1 cellular context compared by ENCODE assay signal in the genomic region with DNA sequence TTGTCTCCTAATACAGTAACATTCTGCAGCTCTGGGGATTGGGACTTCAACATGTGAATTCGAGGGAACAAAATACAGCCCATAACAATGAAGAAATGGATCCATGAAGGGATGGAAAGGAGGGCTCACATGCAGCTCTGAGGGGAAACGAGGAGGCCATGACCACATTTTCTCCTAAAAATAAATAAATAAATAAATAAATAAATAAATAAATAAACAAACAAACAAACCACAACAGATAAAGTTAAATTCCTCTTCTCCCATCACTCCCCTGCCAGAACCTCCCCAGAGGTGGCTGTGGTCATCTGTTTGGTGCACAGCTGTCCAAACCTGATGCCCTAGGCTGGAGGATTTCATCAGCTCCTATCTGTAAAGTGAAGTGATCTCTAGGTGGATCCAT.
TF ChIP-seq lines count a peak whose summit lies in the region.

No MANE protein-coding gene starts in this region.

TF ChIP-seq in HEK293, 187 proteins besides CTCF, POLR2A, EP300 and RAD21 (continued from another document):
- TF ChIP-seq ZNF266 (tag by site-specific recombination; IDR thresholded peaks at IDR 0.05; ENCODE audit: low read depth) (0 out of 2 replicates have a peak, but pooled peaks have one; percentile 27), ZBTB8A (tag by site-specific recombination; IDR thresholded peaks at IDR 0.05) (peak; percentile 45), ZNF416 (tag by site-specific recombination; IDR thresholded peaks at IDR 0.05) (no peak), ZNF664 (tag by site-specific recombination; IDR thresholded peaks at IDR 0.05) (peak; percentile 53; the same call in 1 of the 2 replicates), ZNF138 (tag by site-specific recombination; IDR thresholded peaks at IDR 0.05; ENCODE audit: borderline replicate concordance) (no peak; the same call in 1 of the 2 replicates), ZXDB (tag by site-specific recombination; IDR thresholded peaks at IDR 0.05) (0 out of 2 replicates have a peak, but pooled peaks have one; percentile 40), ZNF549 (tag by site-specific recombination; IDR thresholded peaks at IDR 0.05) (no peak), ZNF394 (tag by site-specific recombination; IDR thresholded peaks at IDR 0.05; ENCODE audit: borderline replicate concordance) (peak; percentile 85; the same call in 1 of the 2 replicates), ZNF433 (tag by site-specific recombination; IDR thresholded peaks at IDR 0.05; ENCODE audit: low read depth) (peak; percentile 50; the same call in 1 of the 2 replicates), ZNF391 (tag by site-specific recombination; IDR thresholded peaks at IDR 0.05; ENCODE audit: borderline replicate concordance, low read depth) (no peak), ZNF843 (tag by site-specific recombination; IDR thresholded peaks at IDR 0.05) (no peak), ZNF426 (tag by site-specific recombination; IDR thresholded peaks at IDR 0.05) (peak; percentile 69), SP3 (tag by site-specific recombination; IDR thresholded peaks at IDR 0.05) (peak; percentile 34; the same call in 1 of the 2 replicates), ZNF341 (tag by site-specific recombination; IDR thresholded peaks at IDR 0.05; ENCODE audit: low read depth) (0 out of 2 replicates have a peak, but pooled peaks have one; percentile 15), GFI1B (tag by site-specific recombination; IDR thresholded peaks at IDR 0.05) (0 out of 2 replicates have a peak, but pooled peaks have one; percentile 10)
- TF ChIP-seq, protein P1, sequence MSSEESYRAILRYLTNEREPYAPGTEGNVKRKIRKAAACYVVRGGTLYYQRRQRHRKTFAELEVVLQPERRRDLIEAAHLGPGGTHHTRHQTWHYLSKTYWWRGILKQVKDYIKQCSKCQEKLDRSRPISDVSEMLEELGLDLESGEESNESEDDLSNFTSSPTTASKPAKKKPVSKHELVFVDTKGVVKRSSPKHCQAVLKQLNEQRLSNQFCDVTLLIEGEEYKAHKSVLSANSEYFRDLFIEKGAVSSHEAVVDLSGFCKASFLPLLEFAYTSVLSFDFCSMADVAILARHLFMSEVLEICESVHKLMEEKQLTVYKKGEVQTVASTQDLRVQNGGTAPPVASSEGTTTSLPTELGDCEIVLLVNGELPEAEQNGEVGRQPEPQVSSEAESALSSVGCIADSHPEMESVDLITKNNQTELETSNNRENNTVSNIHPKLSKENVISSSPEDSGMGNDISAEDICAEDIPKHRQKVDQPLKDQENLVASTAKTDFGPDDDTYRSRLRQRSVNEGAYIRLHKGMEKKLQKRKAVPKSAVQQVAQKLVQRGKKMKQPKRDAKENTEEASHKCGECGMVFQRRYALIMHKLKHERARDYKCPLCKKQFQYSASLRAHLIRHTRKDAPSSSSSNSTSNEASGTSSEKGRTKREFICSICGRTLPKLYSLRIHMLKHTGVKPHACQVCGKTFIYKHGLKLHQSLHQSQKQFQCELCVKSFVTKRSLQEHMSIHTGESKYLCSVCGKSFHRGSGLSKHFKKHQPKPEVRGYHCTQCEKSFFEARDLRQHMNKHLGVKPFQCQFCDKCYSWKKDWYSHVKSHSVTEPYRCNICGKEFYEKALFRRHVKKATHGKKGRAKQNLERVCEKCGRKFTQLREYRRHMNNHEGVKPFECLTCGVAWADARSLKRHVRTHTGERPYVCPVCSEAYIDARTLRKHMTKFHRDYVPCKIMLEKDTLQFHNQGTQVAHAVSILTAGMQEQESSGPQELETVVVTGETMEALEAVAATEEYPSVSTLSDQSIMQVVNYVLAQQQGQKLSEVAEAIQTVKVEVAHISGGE (tag by site-specific recombination; conservative IDR thresholded peaks at IDR 0.05; ENCODE audit: low read depth), result peak; percentile 64
- TF ChIP-seq, protein P2, sequence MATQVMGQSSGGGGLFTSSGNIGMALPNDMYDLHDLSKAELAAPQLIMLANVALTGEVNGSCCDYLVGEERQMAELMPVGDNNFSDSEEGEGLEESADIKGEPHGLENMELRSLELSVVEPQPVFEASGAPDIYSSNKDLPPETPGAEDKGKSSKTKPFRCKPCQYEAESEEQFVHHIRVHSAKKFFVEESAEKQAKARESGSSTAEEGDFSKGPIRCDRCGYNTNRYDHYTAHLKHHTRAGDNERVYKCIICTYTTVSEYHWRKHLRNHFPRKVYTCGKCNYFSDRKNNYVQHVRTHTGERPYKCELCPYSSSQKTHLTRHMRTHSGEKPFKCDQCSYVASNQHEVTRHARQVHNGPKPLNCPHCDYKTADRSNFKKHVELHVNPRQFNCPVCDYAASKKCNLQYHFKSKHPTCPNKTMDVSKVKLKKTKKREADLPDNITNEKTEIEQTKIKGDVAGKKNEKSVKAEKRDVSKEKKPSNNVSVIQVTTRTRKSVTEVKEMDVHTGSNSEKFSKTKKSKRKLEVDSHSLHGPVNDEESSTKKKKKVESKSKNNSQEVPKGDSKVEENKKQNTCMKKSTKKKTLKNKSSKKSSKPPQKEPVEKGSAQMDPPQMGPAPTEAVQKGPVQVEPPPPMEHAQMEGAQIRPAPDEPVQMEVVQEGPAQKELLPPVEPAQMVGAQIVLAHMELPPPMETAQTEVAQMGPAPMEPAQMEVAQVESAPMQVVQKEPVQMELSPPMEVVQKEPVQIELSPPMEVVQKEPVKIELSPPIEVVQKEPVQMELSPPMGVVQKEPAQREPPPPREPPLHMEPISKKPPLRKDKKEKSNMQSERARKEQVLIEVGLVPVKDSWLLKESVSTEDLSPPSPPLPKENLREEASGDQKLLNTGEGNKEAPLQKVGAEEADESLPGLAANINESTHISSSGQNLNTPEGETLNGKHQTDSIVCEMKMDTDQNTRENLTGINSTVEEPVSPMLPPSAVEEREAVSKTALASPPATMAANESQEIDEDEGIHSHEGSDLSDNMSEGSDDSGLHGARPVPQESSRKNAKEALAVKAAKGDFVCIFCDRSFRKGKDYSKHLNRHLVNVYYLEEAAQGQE (tag by site-specific recombination; IDR thresholded peaks at IDR 0.05), result peak; percentile 23; the same call in 1 of the 2 replicates
- TF ChIP-seq, protein P3, sequence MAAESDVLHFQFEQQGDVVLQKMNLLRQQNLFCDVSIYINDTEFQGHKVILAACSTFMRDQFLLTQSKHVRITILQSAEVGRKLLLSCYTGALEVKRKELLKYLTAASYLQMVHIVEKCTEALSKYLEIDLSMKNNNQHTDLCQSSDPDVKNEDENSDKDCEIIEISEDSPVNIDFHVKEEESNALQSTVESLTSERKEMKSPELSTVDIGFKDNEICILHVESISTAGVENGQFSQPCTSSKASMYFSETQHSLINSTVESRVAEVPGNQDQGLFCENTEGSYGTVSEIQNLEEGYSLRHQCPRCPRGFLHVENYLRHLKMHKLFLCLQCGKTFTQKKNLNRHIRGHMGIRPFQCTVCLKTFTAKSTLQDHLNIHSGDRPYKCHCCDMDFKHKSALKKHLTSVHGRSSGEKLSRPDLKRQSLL (tag by site-specific recombination; IDR thresholded peaks at IDR 0.05), result no peak
- TF ChIP-seq, protein P4, sequence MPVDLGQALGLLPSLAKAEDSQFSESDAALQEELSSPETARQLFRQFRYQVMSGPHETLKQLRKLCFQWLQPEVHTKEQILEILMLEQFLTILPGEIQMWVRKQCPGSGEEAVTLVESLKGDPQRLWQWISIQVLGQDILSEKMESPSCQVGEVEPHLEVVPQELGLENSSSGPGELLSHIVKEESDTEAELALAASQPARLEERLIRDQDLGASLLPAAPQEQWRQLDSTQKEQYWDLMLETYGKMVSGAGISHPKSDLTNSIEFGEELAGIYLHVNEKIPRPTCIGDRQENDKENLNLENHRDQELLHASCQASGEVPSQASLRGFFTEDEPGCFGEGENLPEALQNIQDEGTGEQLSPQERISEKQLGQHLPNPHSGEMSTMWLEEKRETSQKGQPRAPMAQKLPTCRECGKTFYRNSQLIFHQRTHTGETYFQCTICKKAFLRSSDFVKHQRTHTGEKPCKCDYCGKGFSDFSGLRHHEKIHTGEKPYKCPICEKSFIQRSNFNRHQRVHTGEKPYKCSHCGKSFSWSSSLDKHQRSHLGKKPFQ (tag by site-specific recombination; IDR thresholded peaks at IDR 0.05), result no peak
TF ChIP-seq in HEK293: peak in this region for 19.
